In genomic region chr6:31652925-31653724, GRCh38 we compare ENCODE assay signal across 8 cellular contexts. TPM values are rescaled to one million over a fixed set of nuclear protein-coding genes. Genes with fewer than 3 reads are reported as not detected.
DNase-seq lines count a peak whose midpoint lies in the region; ATAC-seq and TF ChIP-seq lines count a peak whose summit lies in the region.

No MANE protein-coding gene starts in this region.

- no peaks in the 10 kb centered on the region for H3K27me3 Mint-ChIP-seq in chondrocyte (ENCODE audit: low read depth)

- H3K9ac ChIP-seq in HUES64 (ENCODE audit: low read depth, low read length), result peak overlapping the region; percentile 98

- H3K36me3 ChIP-seq in HUES64 (ENCODE audit: insufficient read depth, low read length), result peaks cover 39% of the 10 kb centered on the region

- H3K27me3 ChIP-seq in HUES64 (ENCODE audit: insufficient read depth, low read length), result no peaks in the 10 kb centered on the region

- peak overlapping the region; percentile 100 for H3K27ac ChIP-seq in HUES64 (ENCODE audit: low read depth, low read length)

- peaks cover 12% of the 10 kb centered on the region for H3K36me3 Mint-ChIP-seq in chondrocyte (ENCODE audit: low read depth)

- peak; percentile 95 for DNase-seq in NCI-H1694 (lab: John Stamatoyannopoulos, UW)
- DNase-seq in NCI-H1694 treated with DMSO at 0.1 percent for 48 hours (lab: John Stamatoyannopoulos, UW), result no peak
- DNase-seq in SW480 (ENCODE audit: low spot score), result peak; percentile 88
- no peak for DNase-seq in chondrocyte (ENCODE audit: low spot score)
- DNase-seq in left lobe of liver (ENCODE audit: low spot score), result no peak
- peak in 2 of 3 experiments; percentile 65 to 84 for DNase-seq in stimulated activated CD4-positive, alpha-beta T cell treated with anti-CD3 and anti-CD28 coated beads, TNF-alpha, amount 100 ng/mL, for 24 hours (ENCODE audit: low read depth in 3 of 3)

- H3K9me3 ChIP-seq in HUES64 (ENCODE audit: insufficient read depth, low read depth, low read length), result no peaks in the 10 kb centered on the region

- peak; percentile 48 for TF ChIP-seq CTCF in chondrocyte (IDR thresholded peaks at IDR 0.05)

- 17% methylated on average over 37 of the region's 37 CpGs for WGBS in HUES64

- peak overlapping the region; percentile 99 for H3K27ac Mint-ChIP-seq in chondrocyte (ENCODE audit: unreplicated experiment)

- peaks cover 6% of the 10 kb centered on the region; the same call in 1 of the 2 replicates for H3K4me1 ChIP-seq in HUES64 (ENCODE audit: insufficient read depth, low read length)

- H3K4me3 ChIP-seq in HUES64 (ENCODE audit: low read length), result peak overlapping the region; percentile 98

- peak overlapping the region; percentile 89 for H3K4me3 Mint-ChIP-seq in chondrocyte (ENCODE audit: unreplicated experiment)

- H3K9me3 Mint-ChIP-seq in chondrocyte (ENCODE audit: low read depth), result no peaks in the 10 kb centered on the region

- ATAC-seq in GM21526 (IDR thresholded peaks at IDR 0.05; ENCODE audit: low FRiP score, unreplicated experiment) (peak; percentile 50), left lobe of liver (peak; percentile 69)

- peaks cover 34% of the 10 kb centered on the region for H3K4me1 Mint-ChIP-seq in chondrocyte (ENCODE audit: low read depth)

RNA-seq across cellular contexts. Expression of gene BAG6, which starts 0.7 kb away (rescaled TPM):
- polyA plus RNA-seq in HUES64 (2013, experiment 1 of 2), result 194 TPM
- 234 TPM for polyA plus RNA-seq in HUES64 (2013, experiment 2 of 2)
- total RNA-seq in chondrocyte (253 to 308 TPM (median 262 TPM) in 3 replicates), left lobe of liver (141 TPM)

RNA-seq across cellular contexts. Expression of gene APOM, which starts 2.6 kb away (rescaled TPM):
- polyA plus RNA-seq in HUES64 (2013, experiment 1 of 2), result 2.5 TPM
- 4.2 TPM for polyA plus RNA-seq in HUES64 (2013, experiment 2 of 2)
- total RNA-seq in chondrocyte (0.85 to 1.2 TPM in 2 of 3 replicates, not detected in the other), left lobe of liver (97.1 TPM)

RNA-seq across cellular contexts. Expression of gene C6orf47, which starts 7.5 kb away (rescaled TPM):
- 10.1 TPM for polyA plus RNA-seq in HUES64 (2013, experiment 1 of 2)
- polyA plus RNA-seq in HUES64 (2013, experiment 2 of 2), result 9.1 TPM
- total RNA-seq in chondrocyte, result 19.1 to 20.3 TPM (median 20.2 TPM) in 3 replicates
- 7.9 TPM for total RNA-seq in left lobe of liver

RNA-seq across cellular contexts. Expression of gene GPANK1, which starts 11.7 kb away (rescaled TPM):
- polyA plus RNA-seq in HUES64 (2013, experiment 1 of 2), result 27.2 TPM
- 27.7 TPM for polyA plus RNA-seq in HUES64 (2013, experiment 2 of 2)
- 12.0 to 15.4 TPM (median 13.9 TPM) in 3 replicates for total RNA-seq in chondrocyte
- 7.7 TPM for total RNA-seq in left lobe of liver

RNA-seq across cellular contexts. Expression of gene CSNK2B, which starts 12.8 kb away (rescaled TPM):
- 191 TPM for polyA plus RNA-seq in HUES64 (2013, experiment 1 of 2)
- 201 TPM for polyA plus RNA-seq in HUES64 (2013, experiment 2 of 2)
- total RNA-seq in chondrocyte (116 to 126 TPM (median 122 TPM) in 3 replicates), left lobe of liver (45.8 TPM)

Comparison
In these comparisons a context has a peak if more than half of its experiments do, and no peak if none do; other contexts are left out.
1. DNase-seq: peak in NCI-H1694 (single experiment), SW480 (single experiment) and stimulated activated CD4-positive, alpha-beta T cell treated with anti-CD3 and anti-CD28 coated beads, TNF-alpha, amount 100 ng/mL, for 24 hours (2 of 3); none in NCI-H1694 treated with DMSO at 0.1 percent for 48 hours (single experiment), chondrocyte (single experiment) and left lobe of liver (single experiment).
2. RNA of gene APOM, which starts 2.6 kb away (total RNA-seq): 97.1 TPM in left lobe of liver (single experiment); 0.85 to 1.2 TPM in chondrocyte; every median in the first group is over 10 times any median in the second.